11 cellular contexts compared by ENCODE assay signal in genomic region chrX:69152398-69152797, GRCh38. TPM values are rescaled to one million over a fixed set of nuclear protein-coding genes. Genes with fewer than 3 reads are reported as not detected.
DNase-seq lines count a peak whose midpoint lies in the region; ATAC-seq and TF ChIP-seq lines count a peak whose summit lies in the region.
"Had no signal": no experiment of that assay in that cellular context is flagged by ENCODE, and none has a peak within 500 bp of the region (broad histone marks: within the 10 kb centered on the region; RNA-seq: fewer than 3 reads in every experiment).

No MANE protein-coding gene starts in this region.

- no peak overlapping the region for H3K4me2 ChIP-seq in smooth muscle cell

- H3K4me1 ChIP-seq in smooth muscle cell (ENCODE audit: low read depth) = no peaks in the 10 kb centered on the region

- no peaks in the 10 kb centered on the region for H3K36me3 Mint-ChIP-seq in T-helper 17 cell (ENCODE audit: low read depth)

- no peak overlapping the region for H2AFZ ChIP-seq in smooth muscle cell (ENCODE audit: low read depth)

- peak overlapping the region; percentile 30 for H3K27ac ChIP-seq in smooth muscle cell (ENCODE audit: low read depth)

- H3K9me3 ChIP-seq in smooth muscle cell (replicated peaks; ENCODE audit: low read depth) (no peaks in the 10 kb centered on the region), T-helper 17 cell (ENCODE audit: control insufficient read depth, low read length, poor library complexity, severe bottlenecking) (no peaks in the 10 kb centered on the region)

- H3K27me3 Mint-ChIP-seq in T-helper 17 cell = peaks cover 5% of the 10 kb centered on the region

- H4K20me1 ChIP-seq in smooth muscle cell (ENCODE audit: low read depth) = no peaks in the 10 kb centered on the region

- no peak overlapping the region for H3K27ac Mint-ChIP-seq in T-helper 17 cell
- H3K27ac Mint-ChIP-seq: T-helper 2 cell treated with Interferon-gamma antibody and Interleukin-4, amounts not matched to agents 5 μg/mL and 100 μg/mL, for 36 hours had no signal

- WGBS in smooth muscle cell (ENCODE audit: low lambda C conversion rate) = 58% methylated on average over 1 of the region's 1 CpG

- H3K4me3 ChIP-seq in smooth muscle cell = no peak overlapping the region

- H3K4me1 Mint-ChIP-seq in T-helper 17 cell = peaks cover 3% of the 10 kb centered on the region

- TF ChIP-seq CTCF in smooth muscle cell (IDR thresholded peaks at IDR 0.05; ENCODE audit: borderline replicate concordance, insufficient read depth, poor library complexity, severe bottlenecking) = no peak

- H3K79me2 ChIP-seq in smooth muscle cell (ENCODE audit: low read depth) = no peaks in the 10 kb centered on the region

- H3K9ac ChIP-seq in smooth muscle cell (ENCODE audit: low read depth) = no peak overlapping the region

- ATAC-seq in T-helper 17 cell = no peak
- ATAC-seq in GM19324 (IDR thresholded peaks at IDR 0.05; ENCODE audit: low FRiP score, unreplicated experiment) = no peak

- no peaks in the 10 kb centered on the region for H3K27me3 ChIP-seq in smooth muscle cell (ENCODE audit: low read depth)

- H3F3A ChIP-seq in smooth muscle cell (ENCODE audit: low read depth) = no peaks in the 10 kb centered on the region

- peak in 2 of 3 experiments; percentile 7 to 13 for DNase-seq in NCI-H1417 (lab: John Stamatoyannopoulos, UW)
- DNase-seq in NCI-H1417 treated with DMSO at 0.1 percent for 48 hours (lab: John Stamatoyannopoulos, UW) = no peak
- DNase-seq in NCI-H748 treated with DMSO at 0.1 percent for 48 hours (lab: John Stamatoyannopoulos, UW) = peak; percentile 6
- DNase-seq in globus pallidus (ENCODE audit: low spot score) = peak; percentile 47
- no peak for DNase-seq in smooth muscle cell (lab: John Stamatoyannopoulos, UW; ENCODE audit: unreplicated experiment)
- no peak for DNase-seq in T-helper 17 cell
- no peak for DNase-seq in NCI-H1694 (lab: John Stamatoyannopoulos, UW)
- DNase-seq: ACHN; activated naive CD4-positive, alpha-beta T cell treated with anti-CD3 and anti-CD28 coated beads, Interleukin-2, amount 50 U/mL, for 16 hours had no signal

- no peaks in the 10 kb centered on the region for H3K36me3 ChIP-seq in smooth muscle cell (ENCODE audit: low read depth)

- no peak overlapping the region for H3K4me3 Mint-ChIP-seq in T-helper 17 cell
- H3K4me3 Mint-ChIP-seq: T-helper 2 cell treated with Interferon-gamma antibody and Interleukin-4, amounts not matched to agents 5 μg/mL and 100 μg/mL, for 36 hours had no signal

RNA-seq across cellular contexts. Expression of gene PJA1, which starts 12.9 kb away (rescaled TPM):
- 30.6 and 59.1 TPM in 2 replicates for total RNA-seq in smooth muscle cell
- 47.5 and 53.4 TPM in 2 replicates for polyA plus RNA-seq in smooth muscle cell
- 10 to 100 TPM; 18.7 to 20.2 TPM for total RNA-seq in T-helper 17 cell

Comparison
In these comparisons a context has a peak if more than half of its experiments do, and no peak if none do; other contexts are left out.
1. DNase-seq: peak in NCI-H1417 (2 of 3), NCI-H748 treated with DMSO at 0.1 percent for 48 hours (single experiment) and globus pallidus (single experiment); none in NCI-H1417 treated with DMSO at 0.1 percent for 48 hours (single experiment), smooth muscle cell (single experiment), T-helper 17 cell (0 of 3) and NCI-H1694 (single experiment).